Comparison of ENCODE assay signal across 8 cellular contexts in the genomic region with DNA sequence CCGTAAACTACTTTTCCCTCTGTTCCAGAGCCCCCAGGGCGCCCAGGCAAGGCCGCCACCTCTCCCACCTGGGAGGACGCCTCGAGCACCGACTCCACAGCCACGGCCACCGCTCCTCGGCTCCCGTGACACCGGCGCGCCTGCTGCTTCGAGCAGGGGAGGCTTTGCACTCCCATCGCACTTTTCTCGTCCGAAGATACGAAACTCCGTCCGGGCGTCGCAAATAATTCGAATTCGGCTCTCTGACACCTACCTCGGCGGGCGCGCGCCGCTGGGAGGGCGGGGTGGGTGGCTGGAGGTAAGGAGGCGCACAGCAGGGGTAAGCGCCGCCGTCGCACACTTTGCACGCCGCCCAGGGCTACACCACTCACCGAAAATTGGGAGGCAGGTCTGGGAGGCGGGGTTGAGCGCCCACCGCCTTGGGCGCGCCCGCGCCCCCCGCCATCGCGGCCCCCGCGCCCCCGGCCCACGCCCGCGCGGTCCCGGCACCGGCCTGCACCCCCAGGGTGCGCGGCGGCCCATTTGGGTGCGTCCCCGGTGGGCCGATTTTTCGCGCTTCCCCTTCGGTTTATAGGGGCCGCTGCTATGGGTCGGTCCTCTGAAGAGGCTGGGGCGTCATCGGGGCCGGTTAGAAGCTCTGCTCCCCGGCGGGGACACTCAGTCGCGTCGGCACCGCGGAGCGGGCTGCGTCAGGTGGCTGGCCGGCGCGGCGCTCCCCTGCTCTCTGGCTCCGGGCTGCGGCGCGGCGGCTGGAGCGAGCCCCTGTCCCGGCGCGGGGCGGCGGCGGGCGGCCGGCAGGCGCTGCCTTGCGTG. TPM values are rescaled to one million over a fixed set of nuclear protein-coding genes. Genes with fewer than 3 reads are reported as not detected.
DNase-seq lines count a peak whose midpoint lies in the region; ATAC-seq and TF ChIP-seq lines count a peak whose summit lies in the region.

No MANE protein-coding gene starts in this region.

- no peaks in the 10 kb centered on the region for H3K27me3 ChIP-seq in BLaER1 treated with 17β-estradiol and CSF1 and Interleukin-3, amounts not matched to agents 10 nM and 100 nM
- H3K27me3 ChIP-seq in PC-9 (ENCODE audit: insufficient read depth, low read depth): no peaks in the 10 kb centered on the region

- peaks cover 5% of the 10 kb centered on the region for H3K4me1 Mint-ChIP-seq in activated T-helper 17 cell treated with anti-CD3 and anti-CD28 coated beads, Interleukin-2, amount 50 U/mL, for 72 hours
- H3K4me1 Mint-ChIP-seq in nephron: peaks cover 28% of the 10 kb centered on the region
- peaks cover 38% of the 10 kb centered on the region for H3K4me1 Mint-ChIP-seq in stimulated activated naive CD8-positive, alpha-beta T cell treated with anti-CD3 and anti-CD28 coated beads, Interleukin-15, Interleukin-2, amounts not matched to agents 100 ng/mL and 50 ng/mL, for 24 hours (ENCODE audit: low read depth)

- peak overlapping the region; percentile 77 for H3K27ac Mint-ChIP-seq in activated T-helper 17 cell treated with anti-CD3 and anti-CD28 coated beads, Interleukin-2, amount 50 U/mL, for 72 hours
- peak overlapping the region; percentile 83 to 97 (median 86) for H3K27ac Mint-ChIP-seq in nephron
- H3K27ac Mint-ChIP-seq in stimulated activated naive CD8-positive, alpha-beta T cell treated with anti-CD3 and anti-CD28 coated beads, Interleukin-15, Interleukin-2, amounts not matched to agents 100 ng/mL and 50 ng/mL, for 24 hours: peak overlapping the region; percentile 55

- peak overlapping the region; percentile 77 for H3K4me3 Mint-ChIP-seq in activated T-helper 17 cell treated with anti-CD3 and anti-CD28 coated beads, Interleukin-2, amount 50 U/mL, for 72 hours
- H3K4me3 Mint-ChIP-seq in nephron: peak overlapping the region; percentile 83 to 90 (median 88)
- peak overlapping the region; percentile 85 for H3K4me3 Mint-ChIP-seq in stimulated activated naive CD8-positive, alpha-beta T cell treated with anti-CD3 and anti-CD28 coated beads, Interleukin-15, Interleukin-2, amounts not matched to agents 100 ng/mL and 50 ng/mL, for 24 hours

- H3F3A ChIP-seq in PC-9 (ENCODE audit: insufficient read depth, low read depth): no peaks in the 10 kb centered on the region

- H3K9ac ChIP-seq in BLaER1 treated with 17β-estradiol and CSF1 and Interleukin-3, amounts not matched to agents 10 nM and 100 nM: peak overlapping the region; percentile 88 to 99 (median 96)

- TF ChIP-seq CTCF in PC-9 (conservative IDR thresholded peaks at IDR 0.05) (no peak), fibroblast of pulmonary artery (IDR thresholded peaks at IDR 0.05; ENCODE audit: low read length, missing control alignments) (no peak), nephron (IDR thresholded peaks at IDR 0.05; ENCODE audit: unreplicated experiment in 3 of 3) (no peak)

- peak overlapping the region; percentile 66 to 91 (median 80) for H3K4me3 ChIP-seq in BLaER1 treated with 17β-estradiol and CSF1 and Interleukin-3, amounts not matched to agents 10 nM and 100 nM
- peak overlapping the region; percentile 55 for H3K4me3 ChIP-seq in PC-9
- peak overlapping the region; percentile 80 for H3K4me3 ChIP-seq in fibroblast of pulmonary artery (replicated peaks; ENCODE audit: low read depth, low read length)

- no TSS peak for BruUV-seq in PC-9 (replicated peaks; lab: Mats Ljungman, UMichigan)

- H3K79me2 ChIP-seq in PC-9 (ENCODE audit: low read depth): peaks cover 31% of the 10 kb centered on the region

- H3K36me3 ChIP-seq in BLaER1 treated with 17β-estradiol and CSF1 and Interleukin-3, amounts not matched to agents 10 nM and 100 nM: peaks cover 0 to 5% (median 0%) of the 10 kb centered on the region in 11 experiments; a peak in 4 of 22 replicates
- H3K36me3 ChIP-seq in PC-9 (ENCODE audit: low read depth): 0 out of 2 replicates have a peak, but pooled peaks cover 3% of the 10 kb centered on the region

- no peaks in the 10 kb centered on the region for H3K9me3 Mint-ChIP-seq in activated T-helper 17 cell treated with anti-CD3 and anti-CD28 coated beads, Interleukin-2, amount 50 U/mL, for 72 hours
- H3K9me3 Mint-ChIP-seq in nephron: no peaks in the 10 kb centered on the region
- no peaks in the 10 kb centered on the region for H3K9me3 Mint-ChIP-seq in stimulated activated naive CD8-positive, alpha-beta T cell treated with anti-CD3 and anti-CD28 coated beads, Interleukin-15, Interleukin-2, amounts not matched to agents 100 ng/mL and 50 ng/mL, for 24 hours

- intact Hi-C loops in PC-9 (cut with micrococcal nuclease; ENCODE audit: unreplicated experiment): loop anchor here (2.0 kb wide), 1 partner anchor 154 kb away; a partner anchor contains a TSS

- peak overlapping the region; percentile 88 for H2AFZ ChIP-seq in PC-9

- ATAC-seq in GM19397 (IDR thresholded peaks at IDR 0.05; ENCODE audit: unreplicated experiment): peak; percentile 33
- ATAC-seq in activated T-helper 17 cell treated with anti-CD3 and anti-CD28 coated beads, Interleukin-2, amount 50 U/mL, for 72 hours (replicated peaks): peak; percentile 72

- peak overlapping the region; percentile 77 to 97 (median 90) for H3K4me2 ChIP-seq in BLaER1 treated with 17β-estradiol and CSF1 and Interleukin-3, amounts not matched to agents 10 nM and 100 nM
- peak overlapping the region; percentile 82 for H3K4me2 ChIP-seq in PC-9

- peaks cover 22 to 56% (median 36%) of the 10 kb centered on the region in 10 experiments for H3K4me1 ChIP-seq in BLaER1 treated with 17β-estradiol and CSF1 and Interleukin-3, amounts not matched to agents 10 nM and 100 nM
- H3K4me1 ChIP-seq in PC-9 (replicated peaks; ENCODE audit: insufficient read depth): peaks cover 19% of the 10 kb centered on the region

- CTCF ChIA-PET in PC-9 (lab: Charles Lee): no interaction called here

- H4K20me1 ChIP-seq in BLaER1 treated with 17β-estradiol and CSF1 and Interleukin-3, amounts not matched to agents 10 nM and 100 nM: peaks cover 9 to 28% (median 21%) of the 10 kb centered on the region in 11 experiments; a peak in 20 of 22 replicates
- peaks cover 6% of the 10 kb centered on the region for H4K20me1 ChIP-seq in PC-9 (ENCODE audit: insufficient read depth)

- no peaks in the 10 kb centered on the region for H3K27me3 Mint-ChIP-seq in activated T-helper 17 cell treated with anti-CD3 and anti-CD28 coated beads, Interleukin-2, amount 50 U/mL, for 72 hours
- H3K27me3 Mint-ChIP-seq in nephron (ENCODE audit: low read depth): no peaks in the 10 kb centered on the region
- H3K27me3 Mint-ChIP-seq in stimulated activated naive CD8-positive, alpha-beta T cell treated with anti-CD3 and anti-CD28 coated beads, Interleukin-15, Interleukin-2, amounts not matched to agents 100 ng/mL and 50 ng/mL, for 24 hours: no peaks in the 10 kb centered on the region

- H3K36me3 Mint-ChIP-seq in activated T-helper 17 cell treated with anti-CD3 and anti-CD28 coated beads, Interleukin-2, amount 50 U/mL, for 72 hours (ENCODE audit: low read depth): peaks cover 20% of the 10 kb centered on the region
- H3K36me3 Mint-ChIP-seq in nephron (ENCODE audit: low read depth): peaks cover 3% of the 10 kb centered on the region
- H3K36me3 Mint-ChIP-seq in stimulated activated naive CD8-positive, alpha-beta T cell treated with anti-CD3 and anti-CD28 coated beads, Interleukin-15, Interleukin-2, amounts not matched to agents 100 ng/mL and 50 ng/mL, for 24 hours (ENCODE audit: low read depth): peaks cover 16% of the 10 kb centered on the region

- peak; percentile 69 for DNase-seq in HT1080 (ENCODE audit: low read depth)
- DNase-seq in PC-9: peak; percentile 66 to 80
- peak; percentile 77 for DNase-seq in fibroblast of pulmonary artery (ENCODE audit: low read depth)

- H3K27ac ChIP-seq in BLaER1 treated with 17β-estradiol and CSF1 and Interleukin-3, amounts not matched to agents 10 nM and 100 nM: peak overlapping the region; percentile 86 to 98 (median 95)
- H3K27ac ChIP-seq in PC-9: no peak overlapping the region; the same call in 1 of the 2 replicates

- POLR2A ChIA-PET in PC-9 (lab: Charles Lee; ENCODE audit: unreplicated experiment): interaction anchor here (0.5 to 0.6 kb wide), 2 partner anchors 70 to 928 kb away, joined by 4 read pairs; no protein-coding TSS in a partner anchor

- no peaks in the 10 kb centered on the region for H3K9me2 ChIP-seq in PC-9 (ENCODE audit: insufficient read depth)

- peaks cover 0 to 18% (median 8%) of the 10 kb centered on the region in 11 experiments; a peak in 13 of 22 replicates for H3K9me3 ChIP-seq in BLaER1 treated with 17β-estradiol and CSF1 and Interleukin-3, amounts not matched to agents 10 nM and 100 nM (replicated peaks in 1 of 11)
- H3K9me3 ChIP-seq in PC-9 (ENCODE audit: insufficient read depth, low read depth): no peaks in the 10 kb centered on the region

RNA-seq across cellular contexts. Expression of a gene that starts 36.2 kb away (rescaled TPM):
- total RNA-seq in HT1080 (2014; rRNA removed; shearing (Covaris generic)): 363 and 418 TPM in 2 replicates
- polyA plus RNA-seq in HT1080 (2015; cell fraction: cytosol; rRNA removed): 779 and 879 TPM in 2 replicates
- polyA plus RNA-seq in HT1080 (2015; cell fraction: nucleus; rRNA removed): 305 and 311 TPM in 2 replicates
- total RNA-seq in PC-9 (2021): 929 and 1,304 TPM in 2 replicates
- total RNA-seq in activated T-helper 17 cell treated with anti-CD3 and anti-CD28 coated beads, Interleukin-2, amount 50 U/mL, for 72 hours: 100 to 1,000 TPM; 412 to 688 TPM

RNA-seq across cellular contexts. Expression of a gene that starts 38.0 kb away (rescaled TPM):
- 5.0 and 6.0 TPM in 2 replicates for total RNA-seq in HT1080 (2014; rRNA removed; shearing (Covaris generic))
- polyA plus RNA-seq in HT1080 (2015; cell fraction: cytosol; rRNA removed): 2.7 and 4.4 TPM in 2 replicates
- polyA plus RNA-seq in HT1080 (2015; cell fraction: nucleus; rRNA removed): 1.8 and 2.2 TPM in 2 replicates
- 5.7 and 6.8 TPM in 2 replicates for total RNA-seq in PC-9 (2021)
- total RNA-seq in activated T-helper 17 cell treated with anti-CD3 and anti-CD28 coated beads, Interleukin-2, amount 50 U/mL, for 72 hours: 1 to 10 TPM; 1.0 to 1.3 TPM
